Comparison of ENCODE assay signal across 9 cellular contexts in genomic region chr7:128530855-128531104, GRCh38. TPM values are rescaled to one million over a fixed set of nuclear protein-coding genes. Genes with fewer than 3 reads are reported as not detected.
DNase-seq lines count a peak whose midpoint lies in the region; ATAC-seq and TF ChIP-seq lines count a peak whose summit lies in the region.
"Had no signal": no experiment of that assay in that cellular context is flagged by ENCODE, and none has a peak within 500 bp of the region (broad histone marks: within the 10 kb centered on the region; RNA-seq: fewer than 3 reads in every experiment).

No MANE protein-coding gene starts in this region.

- H4K8ac ChIP-seq in trophoblast cell (ENCODE audit: low read depth, low read length) = peak overlapping the region; percentile 83

- intact Hi-C loops in Calu3 (cut with micrococcal nuclease; ENCODE audit: unreplicated experiment) = loop anchor here (10.0 kb wide), 1 partner anchor 56 kb away; the partner anchor contains the start of gene METTL2B

- H3K4ac ChIP-seq in trophoblast cell (ENCODE audit: low read depth, low read length) = peak overlapping the region; percentile 96

- no peak for DNase-seq in Calu3
- DNase-seq in endodermal cell = no peak
- peak in 1 of 2 donors; percentile 64 for DNase-seq in trophoblast cell
- no peak for DNase-seq in NCI-H1694 treated with DMSO at 0.1 percent for 48 hours (lab: John Stamatoyannopoulos, UW)
- DNase-seq in NCI-H2107 treated with DMSO at 0.1 percent for 48 hours (lab: John Stamatoyannopoulos, UW; ENCODE audit: unreplicated experiment) = no peak
- no peak for DNase-seq in activated CD4-positive, CD25-positive, alpha-beta regulatory T cell (lab: John Stamatoyannopoulos, UW)

- peak overlapping the region; percentile 64 for H3K18ac ChIP-seq in trophoblast cell (ENCODE audit: low read length)

- TF ChIP-seq CTCF in Calu3 (IDR thresholded peaks at IDR 0.05; ENCODE audit: unreplicated experiment) (no peak), KMS-11 (conservative IDR thresholded peaks at IDR 0.05; ENCODE audit: low read depth, low read length) (no peak), endodermal cell (conservative IDR thresholded peaks at IDR 0.05) (no peak)

- H3K79me1 ChIP-seq in trophoblast cell (ENCODE audit: low read length) = peaks cover 13% of the 10 kb centered on the region

- H3K4me1 ChIP-seq in KMS-11 (ENCODE audit: low read depth, poor library complexity, severe bottlenecking) (peaks cover 41% of the 10 kb centered on the region), endodermal cell (ENCODE audit: control insufficient read depth, insufficient read depth, low read length) (no peaks in the 10 kb centered on the region), trophoblast cell (ENCODE audit: control insufficient read depth in 1 of 2, insufficient read depth in 2 of 2, low read length in 2 of 2) (peaks cover 2% of the 10 kb centered on the region in 2 experiments)

- no peaks in the 10 kb centered on the region for H3K27me3 ChIP-seq in KMS-11 (ENCODE audit: insufficient read depth, low read depth)
- no peaks in the 10 kb centered on the region for H3K27me3 ChIP-seq in endodermal cell (ENCODE audit: control insufficient read depth, insufficient read depth, low read length, poor library complexity, severe bottlenecking)
- no peaks in the 10 kb centered on the region for H3K27me3 ChIP-seq in trophoblast cell (ENCODE audit: insufficient read depth, low read length)

- H3K36me3 ChIP-seq in KMS-11 (ENCODE audit: insufficient read depth) = peaks cover 6% of the 10 kb centered on the region; the same call in 1 of the 2 replicates
- H3K36me3 ChIP-seq in endodermal cell (ENCODE audit: control insufficient read depth, insufficient read depth, low read length) = peaks cover 14% of the 10 kb centered on the region
- H3K36me3 ChIP-seq in trophoblast cell (ENCODE audit: control insufficient read depth in 1 of 2, insufficient read depth in 2 of 2, low read length in 2 of 2) = peaks cover 2 to 5% of the 10 kb centered on the region in 2 experiments

- no peaks in the 10 kb centered on the region for H4K20me1 ChIP-seq in KMS-11 (ENCODE audit: insufficient read depth)

- no peak overlapping the region for H3K23ac ChIP-seq in trophoblast cell (ENCODE audit: low read length)

- H3K27ac ChIP-seq in KMS-11 (peak overlapping the region; percentile 94), endodermal cell (ENCODE audit: low read depth, low read length) (no peak overlapping the region), trophoblast cell (ENCODE audit: low read depth, low read length) (peak overlapping the region; percentile 86)

- peak overlapping the region; percentile 48; the same call in 1 of the 2 replicates for H2AFZ ChIP-seq in KMS-11 (ENCODE audit: low read depth)
- H2AFZ ChIP-seq in trophoblast cell (ENCODE audit: insufficient read depth, low read length, poor library complexity) = no peak overlapping the region

- H3K9me3 ChIP-seq in endodermal cell (ENCODE audit: control insufficient read depth, low read length) = no peaks in the 10 kb centered on the region
- no peaks in the 10 kb centered on the region for H3K9me3 ChIP-seq in trophoblast cell (ENCODE audit: insufficient read depth, low read depth, low read length)

- H3K36me3 Mint-ChIP-seq in Calu3 (ENCODE audit: insufficient read depth, unreplicated experiment) (peaks cover 48% of the 10 kb centered on the region), endodermal cell (ENCODE audit: low read depth) (peaks cover 23% of the 10 kb centered on the region)

- peak overlapping the region; percentile 92 for H4K12ac ChIP-seq in trophoblast cell (ENCODE audit: low read depth, low read length)

- CTCF ChIA-PET in Calu3 (lab: Charles Lee) = no interaction called here

- H3K27ac Mint-ChIP-seq in Calu3 (ENCODE audit: unreplicated experiment) = no peak overlapping the region
- no peak overlapping the region for H3K27ac Mint-ChIP-seq in endodermal cell

- H3K79me2 ChIP-seq in KMS-11 (ENCODE audit: insufficient read depth, low read depth) (peaks cover 48% of the 10 kb centered on the region), trophoblast cell (ENCODE audit: control insufficient read depth, insufficient read depth, low read length, poor library complexity) (peaks cover 11% of the 10 kb centered on the region)

- H3K4me1 Mint-ChIP-seq in Calu3 (ENCODE audit: low read depth, unreplicated experiment) (peaks cover 8% of the 10 kb centered on the region), endodermal cell (peaks cover 18% of the 10 kb centered on the region)

- no peak for ATAC-seq in GM21723 (IDR thresholded peaks at IDR 0.05; ENCODE audit: unreplicated experiment)

- peak overlapping the region; percentile 66 for H3K4me2 ChIP-seq in KMS-11
- H3K4me2 ChIP-seq in trophoblast cell (ENCODE audit: low read length) = peak overlapping the region; percentile 85

- H3K27me3 Mint-ChIP-seq in Calu3 (ENCODE audit: unreplicated experiment) = no peaks in the 10 kb centered on the region
- no peaks in the 10 kb centered on the region for H3K27me3 Mint-ChIP-seq in endodermal cell (ENCODE audit: insufficient read depth)
- H3K27me3 Mint-ChIP-seq: activated B cell treated with CpG ODN at 0.5 μM for 24 hours had no signal

- no peak overlapping the region for H3K4me3 ChIP-seq in KMS-11 (IDR thresholded peaks at IDR 0.05; ENCODE audit: insufficient read depth, low read depth, low read length)
- peak overlapping the region; percentile 78 for H3K4me3 ChIP-seq in endodermal cell (ENCODE audit: low read length)
- H3K4me3 ChIP-seq in trophoblast cell (ENCODE audit: low read depth, low read length) = peak overlapping the region; percentile 79

- H3K4me3 Mint-ChIP-seq in Calu3 (ENCODE audit: low read depth, unreplicated experiment) = peak overlapping the region; percentile 67
- H3K4me3 Mint-ChIP-seq in endodermal cell = peak overlapping the region; percentile 90

- peak overlapping the region; percentile 89 for H3K14ac ChIP-seq in trophoblast cell (ENCODE audit: low read length)

- no TSS peak for BruUV-seq in Calu3 (replicated peaks; lab: Mats Ljungman, UMichigan)

- no peak overlapping the region for H2AK5ac ChIP-seq in trophoblast cell (ENCODE audit: low read length)

- peak overlapping the region; percentile 99 for H4K91ac ChIP-seq in trophoblast cell (ENCODE audit: low read depth, low read length)

- H3K9me3 Mint-ChIP-seq in Calu3 (ENCODE audit: low read depth, unreplicated experiment) (no peaks in the 10 kb centered on the region), endodermal cell (peaks cover 2% of the 10 kb centered on the region)
- H3K9me3 Mint-ChIP-seq: activated B cell treated with CpG ODN at 0.5 μM for 24 hours had no signal

- H3K9ac ChIP-seq in KMS-11 = peak overlapping the region; percentile 98
- peak overlapping the region; percentile 85 for H3K9ac ChIP-seq in endodermal cell (ENCODE audit: extremely low read depth, low read length, poor library complexity, severe bottlenecking)
- H3K9ac ChIP-seq in trophoblast cell (ENCODE audit: low read length) = peak overlapping the region; percentile 88

- H2BK12ac ChIP-seq in trophoblast cell (ENCODE audit: low read length) = no peak overlapping the region

- peak overlapping the region; percentile 86 for H2BK120ac ChIP-seq in trophoblast cell (ENCODE audit: insufficient read depth, low read length, poor library complexity)

- peak overlapping the region; percentile 92 for H2BK5ac ChIP-seq in trophoblast cell (ENCODE audit: low read depth, low read length, poor library complexity)

- 0% methylated on average over 8 to 38 of the region's 38 CpGs for WGBS in endodermal cell (ENCODE audit: insufficient coverage in 1 of 2, insufficient read length in 1 of 2), 2 experiments
- no CpG with 5 or more reads among the region's 38 CpGs for WGBS in trophoblast cell (ENCODE audit: extremely low coverage, insufficient coverage, insufficient read length)

RNA-seq across cellular contexts. Expression of gene METTL2B, which starts 54.2 kb away (rescaled TPM):
- total RNA-seq in Calu3 (2022) (29.7 and 30.0 TPM in 2 replicates), endodermal cell (10 to 100 TPM; 39.8 to 50.5 TPM)
- polyA plus RNA-seq in endodermal cell (2013, experiment 1 of 2) = 26.7 TPM
- polyA plus RNA-seq in endodermal cell (2013, experiment 2 of 2) = 25.5 TPM
- 24.4 and 24.5 TPM in 2 replicates for polyA plus RNA-seq in trophoblast cell (2013)
